ENCODE assay signal across 1 cellular context in the genomic region with DNA sequence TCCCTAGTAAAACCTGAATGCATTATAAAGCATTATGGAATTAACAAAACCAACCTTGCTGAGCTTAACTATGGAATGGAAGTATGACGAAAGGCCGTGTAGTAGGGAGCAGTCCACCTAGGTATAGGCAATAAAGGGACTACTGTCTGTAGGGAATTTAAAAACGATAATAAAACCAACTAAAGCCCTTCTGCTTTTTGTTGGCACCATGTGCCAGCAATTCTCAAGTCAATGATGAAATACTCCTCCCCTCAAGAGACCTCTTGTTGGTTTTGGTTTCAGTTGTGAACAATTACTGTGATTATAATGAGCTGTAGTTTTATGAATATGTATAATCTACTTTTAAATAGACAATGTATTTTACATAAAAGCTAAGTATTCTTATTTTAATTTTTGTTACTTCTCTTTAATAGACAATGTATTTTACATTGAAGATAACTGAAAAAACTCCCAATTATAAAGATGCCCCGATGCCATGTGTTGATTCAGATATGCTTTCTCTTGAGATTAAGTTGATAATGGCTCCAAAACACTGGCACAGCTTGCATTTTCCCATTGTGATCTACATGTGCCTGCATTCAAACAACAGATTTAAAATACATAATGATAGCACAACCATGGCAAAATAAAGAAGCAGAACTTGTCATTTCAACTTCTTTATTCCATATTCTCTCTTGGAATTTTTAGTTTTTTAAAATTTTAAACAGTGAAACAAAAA.
TF ChIP-seq lines count a peak whose summit lies in the region.

No MANE protein-coding gene starts in this region.

TF ChIP-seq in GM23338, 12 proteins besides CTCF, POLR2A, EP300 and RAD21:
- TF ChIP-seq, protein P1, sequence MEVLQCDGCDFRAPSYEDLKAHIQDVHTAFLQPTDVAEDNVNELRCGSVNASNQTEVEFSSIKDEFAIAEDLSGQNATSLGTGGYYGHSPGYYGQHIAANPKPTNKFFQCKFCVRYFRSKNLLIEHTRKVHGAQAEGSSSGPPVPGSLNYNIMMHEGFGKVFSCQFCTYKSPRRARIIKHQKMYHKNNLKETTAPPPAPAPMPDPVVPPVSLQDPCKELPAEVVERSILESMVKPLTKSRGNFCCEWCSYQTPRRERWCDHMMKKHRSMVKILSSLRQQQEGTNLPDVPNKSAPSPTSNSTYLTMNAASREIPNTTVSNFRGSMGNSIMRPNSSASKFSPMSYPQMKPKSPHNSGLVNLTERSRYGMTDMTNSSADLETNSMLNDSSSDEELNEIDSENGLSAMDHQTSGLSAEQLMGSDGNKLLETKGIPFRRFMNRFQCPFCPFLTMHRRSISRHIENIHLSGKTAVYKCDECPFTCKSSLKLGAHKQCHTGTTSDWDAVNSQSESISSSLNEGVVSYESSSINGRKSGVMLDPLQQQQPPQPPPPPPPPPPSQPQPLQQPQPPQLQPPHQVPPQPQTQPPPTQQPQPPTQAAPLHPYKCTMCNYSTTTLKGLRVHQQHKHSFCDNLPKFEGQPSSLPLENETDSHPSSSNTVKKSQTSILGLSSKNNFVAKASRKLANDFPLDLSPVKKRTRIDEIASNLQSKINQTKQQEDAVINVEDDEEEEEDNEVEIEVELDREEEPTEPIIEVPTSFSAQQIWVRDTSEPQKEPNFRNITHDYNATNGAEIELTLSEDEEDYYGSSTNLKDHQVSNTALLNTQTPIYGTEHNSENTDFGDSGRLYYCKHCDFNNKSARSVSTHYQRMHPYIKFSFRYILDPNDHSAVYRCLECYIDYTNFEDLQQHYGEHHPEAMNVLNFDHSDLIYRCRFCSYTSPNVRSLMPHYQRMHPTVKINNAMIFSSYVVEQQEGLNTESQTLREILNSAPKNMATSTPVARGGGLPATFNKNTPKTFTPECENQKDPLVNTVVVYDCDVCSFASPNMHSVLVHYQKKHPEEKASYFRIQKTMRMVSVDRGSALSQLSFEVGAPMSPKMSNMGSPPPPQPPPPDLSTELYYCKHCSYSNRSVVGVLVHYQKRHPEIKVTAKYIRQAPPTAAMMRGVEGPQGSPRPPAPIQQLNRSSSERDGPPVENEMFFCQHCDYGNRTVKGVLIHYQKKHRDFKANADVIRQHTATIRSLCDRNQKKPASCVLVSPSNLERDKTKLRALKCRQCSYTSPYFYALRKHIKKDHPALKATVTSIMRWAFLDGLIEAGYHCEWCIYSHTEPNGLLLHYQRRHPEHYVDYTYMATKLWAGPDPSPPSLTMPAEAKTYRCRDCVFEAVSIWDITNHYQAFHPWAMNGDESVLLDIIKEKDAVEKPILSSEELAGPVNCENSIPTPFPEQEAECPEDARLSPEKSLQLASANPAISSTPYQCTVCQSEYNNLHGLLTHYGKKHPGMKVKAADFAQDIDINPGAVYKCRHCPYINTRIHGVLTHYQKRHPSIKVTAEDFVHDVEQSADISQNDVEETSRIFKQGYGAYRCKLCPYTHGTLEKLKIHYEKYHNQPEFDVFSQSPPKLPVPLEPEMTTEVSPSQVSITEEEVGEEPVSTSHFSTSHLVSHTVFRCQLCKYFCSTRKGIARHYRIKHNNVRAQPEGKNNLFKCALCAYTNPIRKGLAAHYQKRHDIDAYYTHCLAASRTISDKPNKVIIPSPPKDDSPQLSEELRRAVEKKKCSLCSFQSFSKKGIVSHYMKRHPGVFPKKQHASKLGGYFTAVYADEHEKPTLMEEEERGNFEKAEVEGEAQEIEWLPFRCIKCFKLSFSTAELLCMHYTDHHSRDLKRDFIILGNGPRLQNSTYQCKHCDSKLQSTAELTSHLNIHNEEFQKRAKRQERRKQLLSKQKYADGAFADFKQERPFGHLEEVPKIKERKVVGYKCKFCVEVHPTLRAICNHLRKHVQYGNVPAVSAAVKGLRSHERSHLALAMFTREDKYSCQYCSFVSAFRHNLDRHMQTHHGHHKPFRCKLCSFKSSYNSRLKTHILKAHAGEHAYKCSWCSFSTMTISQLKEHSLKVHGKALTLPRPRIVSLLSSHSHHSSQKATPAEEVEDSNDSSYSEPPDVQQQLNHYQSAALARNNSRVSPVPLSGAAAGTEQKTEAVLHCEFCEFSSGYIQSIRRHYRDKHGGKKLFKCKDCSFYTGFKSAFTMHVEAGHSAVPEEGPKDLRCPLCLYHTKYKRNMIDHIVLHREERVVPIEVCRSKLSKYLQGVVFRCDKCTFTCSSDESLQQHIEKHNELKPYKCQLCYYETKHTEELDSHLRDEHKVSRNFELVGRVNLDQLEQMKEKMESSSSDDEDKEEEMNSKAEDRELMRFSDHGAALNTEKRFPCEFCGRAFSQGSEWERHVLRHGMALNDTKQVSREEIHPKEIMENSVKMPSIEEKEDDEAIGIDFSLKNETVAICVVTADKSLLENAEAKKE (CRISPR knock-in tag; IDR thresholded peaks at IDR 0.05) = no peak
- TF ChIP-seq ETS1 (IDR thresholded peaks at IDR 0.05) (no peak), STAT1 (IDR thresholded peaks at IDR 0.05; ENCODE audit: unreplicated experiment) (no peak), NANOG (IDR thresholded peaks at IDR 0.05; ENCODE audit: borderline replicate concordance) (no peak), EZH2 (IDR thresholded peaks at IDR 0.05; ENCODE audit: low read depth, unreplicated experiment) (no peak), REST (IDR thresholded peaks at IDR 0.05; ENCODE audit: unreplicated experiment) (no peak)
